Comparison of ENCODE assay signal across 31 cellular contexts in the genomic region with DNA sequence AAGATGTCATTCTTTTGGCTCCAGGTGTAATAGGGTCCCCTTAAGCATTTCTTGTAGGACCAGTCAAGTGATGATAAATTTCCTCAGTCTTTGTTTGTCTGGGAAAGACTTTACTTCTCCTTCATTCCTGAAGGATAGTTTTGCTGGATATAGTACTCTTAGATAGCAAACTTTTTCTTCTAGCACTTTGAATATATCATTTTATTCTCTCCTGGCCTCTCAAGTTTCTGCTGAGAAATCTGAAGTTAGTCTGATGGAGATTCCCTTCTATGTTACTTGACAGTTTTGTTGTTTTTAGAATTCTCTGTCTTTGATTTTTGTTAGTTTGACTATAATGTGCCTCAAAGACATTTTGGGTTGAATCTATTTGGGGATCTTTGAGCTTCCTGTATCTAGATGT.
DNase-seq lines count a peak whose midpoint lies in the region; ATAC-seq, FAIRE-seq and TF ChIP-seq lines count a peak whose summit lies in the region.
"Had no signal": no experiment of that assay in that cellular context is flagged by ENCODE, and none has a peak within 500 bp of the region (broad histone marks: within the 10 kb centered on the region; RNA-seq: fewer than 3 reads in every experiment).

No MANE protein-coding gene starts in this region.

- POLR2A ChIA-PET in HEK293 (lab: Yijun Ruan, JAX) (no interaction called here), K562 (lab: Yijun Ruan, JAX) (no interaction called here)

- TF ChIP-seq EP300 in K562 (IDR thresholded peaks at IDR 0.05; ENCODE audit: low read length) (no peak), ovary (IDR thresholded peaks at IDR 0.05) (no peak)

- H3K9me3 ChIP-seq in HEK293 (ENCODE audit: control insufficient read depth, insufficient read depth, low read depth, low read length) (no peaks in the 10 kb centered on the region), K562 (replicated peaks; ENCODE audit: control insufficient read depth, insufficient read depth, low read depth, low read length) (peaks cover 5% of the 10 kb centered on the region), ovary (no peaks in the 10 kb centered on the region)
- H3K9me3 ChIP-seq: BE2C had no signal

- H3K27ac ChIP-seq in HEK293 (ENCODE audit: extremely low read depth, low read depth, low read length) = no peak overlapping the region
- no peak overlapping the region for H3K27ac ChIP-seq in K562 (ENCODE audit: extremely low read depth, low read depth, low read length)
- no peak overlapping the region for H3K27ac ChIP-seq in ovary
- H3K27ac ChIP-seq: 22Rv1; A549; BLaER1; BLaER1 treated with 17β-estradiol and CSF1 and Interleukin-3, amounts not matched to agents 10 nM and 100 nM; C4-2B had no signal

- H3K27me3 ChIP-seq in K562 (ENCODE audit: control insufficient read depth in 2 of 2, insufficient read depth in 2 of 2, low read length in 2 of 2) = no peaks in the 10 kb centered on the region
- H3K27me3 ChIP-seq in ovary = no peaks in the 10 kb centered on the region
- H3K27me3 ChIP-seq: BE2C; BLaER1; BLaER1 treated with 17β-estradiol and CSF1 and Interleukin-3, amounts not matched to agents 10 nM and 100 nM had no signal

- CTCF ChIA-PET in HEK293 (lab: Yijun Ruan, JAX) (no interaction called here), K562 (lab: Yijun Ruan, JAX; ENCODE audit: low intra/inter-chr PET ratio) (no interaction called here)

- no peaks in the 10 kb centered on the region for H3K4me1 ChIP-seq in HEK293 (ENCODE audit: control insufficient read depth, insufficient read depth, low read length)
- no peaks in the 10 kb centered on the region for H3K4me1 ChIP-seq in K562 (replicated peaks in 1 of 2; ENCODE audit: control insufficient read depth in 2 of 2, insufficient read depth in 2 of 2, low read length in 2 of 2)
- H3K4me1 ChIP-seq in ovary (ENCODE audit: insufficient read depth) = no peaks in the 10 kb centered on the region
- H3K4me1 ChIP-seq: A549; BE2C; BLaER1; BLaER1 treated with 17β-estradiol and CSF1 and Interleukin-3, amounts not matched to agents 10 nM and 100 nM; Caco-2 had no signal

- no peak for FAIRE-seq in K562 (lab: Jason Lieb, UNC)
- FAIRE-seq: A204.1, A549, D721Med had no signal

- TF ChIP-seq POLR2A in K562 (conservative IDR thresholded peaks at IDR 0.05) (no peak), ovary (IDR thresholded peaks at IDR 0.05) (no peak)

- H3K79me2 ChIP-seq in K562 (ENCODE audit: control insufficient read depth, insufficient read depth, low read length) = no peaks in the 10 kb centered on the region

- H4K20me1 ChIP-seq in K562 (replicated peaks; ENCODE audit: control insufficient read depth, insufficient read depth, low read length) = no peaks in the 10 kb centered on the region
- H4K20me1 ChIP-seq: BLaER1; BLaER1 treated with 17β-estradiol and CSF1 and Interleukin-3, amounts not matched to agents 10 nM and 100 nM had no signal

- no peak for TF ChIP-seq CTCF in HEK293 (tag by site-specific recombination; IDR thresholded peaks at IDR 0.05)
- no peak for TF ChIP-seq CTCF in K562 (IDR thresholded peaks at IDR 0.05 in 2 of 3, conservative IDR thresholded peaks at IDR 0.05 in 1 of 3; ENCODE audit: insufficient read depth in 2 of 3, low read depth in 1 of 3, low read length in 3 of 3)
- TF ChIP-seq CTCF in ovary (IDR thresholded peaks at IDR 0.05) = no peak

- no TSS peak for BruUV-seq in K562 (replicated peaks; lab: Mats Ljungman, UMichigan)

- DNase-seq in K562 (ENCODE audit: extremely low read depth in 1 of 4, low spot score in 3 of 4) = no peak
- DNase-seq in SIG-M5 (lab: John Stamatoyannopoulos, UW) = no peak
- DNase-seq in ovary = no peak
- DNase-seq: 8988T; ACHN; AML-193; BE2C; C1 segment of cervical spinal cord; Caco-2; Calu3; CD4-positive, alpha-beta memory T cell; CD4-positive, alpha-beta T cell; CD4-positive, CD25-positive, alpha-beta regulatory T cell; CD8-positive, alpha-beta memory T cell; CD8-positive, alpha-beta T cell; COR-L47; DMS 273 treated with DMSO at 0.1 percent for 48 hours; DMS153; DMS53; DMS79; DMS79 treated with DMSO at 0.1 percent for 48 hours; DND-41; EL had no signal

- in situ Hi-C loops in K562 (cut with MboI) = no loop called here

- H3K4me2 ChIP-seq in K562 (ENCODE audit: insufficient read depth, low read length) = no peak overlapping the region
- H3K4me2 ChIP-seq: A549; BLaER1; BLaER1 treated with 17β-estradiol and CSF1 and Interleukin-3, amounts not matched to agents 10 nM and 100 nM had no signal

- H3K9me1 ChIP-seq in K562 (ENCODE audit: control insufficient read depth, insufficient read depth, low read length) = no peaks in the 10 kb centered on the region

- H3K36me3 ChIP-seq in HEK293 (ENCODE audit: control insufficient read depth in 2 of 2, insufficient read depth in 1 of 2, low read length in 2 of 2) = no peaks in the 10 kb centered on the region
- no peaks in the 10 kb centered on the region for H3K36me3 ChIP-seq in K562 (ENCODE audit: control insufficient read depth, insufficient read depth, low read length)
- no peaks in the 10 kb centered on the region for H3K36me3 ChIP-seq in ovary
- H3K36me3 ChIP-seq: BE2C; BLaER1; BLaER1 treated with 17β-estradiol and CSF1 and Interleukin-3, amounts not matched to agents 10 nM and 100 nM had no signal

- no peak overlapping the region for H3K9ac ChIP-seq in K562 (ENCODE audit: insufficient read depth in 1 of 2, low read depth in 2 of 2, low read length in 2 of 2)
- H3K9ac ChIP-seq: BLaER1; BLaER1 treated with 17β-estradiol and CSF1 and Interleukin-3, amounts not matched to agents 10 nM and 100 nM had no signal

- no peak for TF ChIP-seq RAD21 in K562 (CRISPR knock-in tag; conservative IDR thresholded peaks at IDR 0.05 in 1 of 2, IDR thresholded peaks at IDR 0.05 in 1 of 2)

- no peak overlapping the region for H3K4me3 ChIP-seq in HEK293 (ENCODE audit: low read depth, low read length)
- H3K4me3 ChIP-seq in K562 = no peak overlapping the region
- no peak overlapping the region for H3K4me3 ChIP-seq in ovary
- H3K4me3 ChIP-seq: A549; BLaER1; BLaER1 treated with 17β-estradiol and CSF1 and Interleukin-3, amounts not matched to agents 10 nM and 100 nM had no signal

- no peak overlapping the region for H2AFZ ChIP-seq in K562 (ENCODE audit: low read depth, low read length)

- ATAC-seq in K562 = no peak
- ATAC-seq: A549; CD8-positive, alpha-beta T cell had no signal

- intact Hi-C loops in K562 (cut with micrococcal nuclease) (no loop called here), ovary (cut with DNase I) (no loop called here)

TF ChIP-seq in HEK293, 187 proteins besides CTCF, POLR2A, EP300 and RAD21:
- TF ChIP-seq TRIM28 (IDR thresholded peaks at IDR 0.05; ENCODE audit: borderline replicate concordance, low read length) = peak; percentile 94
- TF ChIP-seq ZNF423 (tag by site-specific recombination; IDR thresholded peaks at IDR 0.05) = no peak
- TF ChIP-seq, protein P1, sequence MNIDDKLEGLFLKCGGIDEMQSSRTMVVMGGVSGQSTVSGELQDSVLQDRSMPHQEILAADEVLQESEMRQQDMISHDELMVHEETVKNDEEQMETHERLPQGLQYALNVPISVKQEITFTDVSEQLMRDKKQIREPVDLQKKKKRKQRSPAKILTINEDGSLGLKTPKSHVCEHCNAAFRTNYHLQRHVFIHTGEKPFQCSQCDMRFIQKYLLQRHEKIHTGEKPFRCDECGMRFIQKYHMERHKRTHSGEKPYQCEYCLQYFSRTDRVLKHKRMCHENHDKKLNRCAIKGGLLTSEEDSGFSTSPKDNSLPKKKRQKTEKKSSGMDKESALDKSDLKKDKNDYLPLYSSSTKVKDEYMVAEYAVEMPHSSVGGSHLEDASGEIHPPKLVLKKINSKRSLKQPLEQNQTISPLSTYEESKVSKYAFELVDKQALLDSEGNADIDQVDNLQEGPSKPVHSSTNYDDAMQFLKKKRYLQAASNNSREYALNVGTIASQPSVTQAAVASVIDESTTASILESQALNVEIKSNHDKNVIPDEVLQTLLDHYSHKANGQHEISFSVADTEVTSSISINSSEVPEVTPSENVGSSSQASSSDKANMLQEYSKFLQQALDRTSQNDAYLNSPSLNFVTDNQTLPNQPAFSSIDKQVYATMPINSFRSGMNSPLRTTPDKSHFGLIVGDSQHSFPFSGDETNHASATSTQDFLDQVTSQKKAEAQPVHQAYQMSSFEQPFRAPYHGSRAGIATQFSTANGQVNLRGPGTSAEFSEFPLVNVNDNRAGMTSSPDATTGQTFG (tag by site-specific recombination; IDR thresholded peaks at IDR 0.05; ENCODE audit: borderline replicate concordance) = no peak
- TF ChIP-seq MZF1 (tag by site-specific recombination; IDR thresholded peaks at IDR 0.05; ENCODE audit: borderline replicate concordance) = no peak
- TF ChIP-seq SETDB1 (IDR thresholded peaks at IDR 0.05; ENCODE audit: insufficient read length, low read length) = peak; percentile 96
- peak; percentile 96 for TF ChIP-seq ZNF791 (tag by site-specific recombination; IDR thresholded peaks at IDR 0.05)

TF ChIP-seq in K562, 482 proteins besides CTCF, POLR2A, EP300 and RAD21:
- TF ChIP-seq SRSF1 (IDR thresholded peaks at IDR 0.05; ENCODE audit: low read depth, low read length) (no peak), CBX5 (IDR thresholded peaks at IDR 0.05; ENCODE audit: borderline replicate concordance, low read depth) (0 out of 2 replicates have a peak, but pooled peaks have one; percentile 60), HSF4 (CRISPR knock-in tag; IDR thresholded peaks at IDR 0.05; ENCODE audit: borderline replicate concordance) (no peak), TRIM24 (IDR thresholded peaks at IDR 0.05) (peak; percentile 18 to 62; a peak in 2 of 4 replicates), ZFP1 (CRISPR knock-in tag; IDR thresholded peaks at IDR 0.05) (peak; percentile 76), CBX3 (IDR thresholded peaks at IDR 0.05; ENCODE audit: borderline replicate concordance in 1 of 2, low read length in 2 of 2) (peak in 1 of 2 experiments; percentile 88; a peak in 2 of 3 replicates), ZNF583 (CRISPR knock-in tag; IDR thresholded peaks at IDR 0.05) (peak; percentile 100), TRIM28 (IDR thresholded peaks at IDR 0.05) (peak; percentile 93), ZNF311 (CRISPR knock-in tag; IDR thresholded peaks at IDR 0.05) (no peak), FIP1L1 (IDR thresholded peaks at IDR 0.05; ENCODE audit: low read depth, low read length, poor library complexity, severe bottlenecking) (no peak), ZSCAN32 (CRISPR knock-in tag; IDR thresholded peaks at IDR 0.05) (no peak)
- TF ChIP-seq, protein P2, sequence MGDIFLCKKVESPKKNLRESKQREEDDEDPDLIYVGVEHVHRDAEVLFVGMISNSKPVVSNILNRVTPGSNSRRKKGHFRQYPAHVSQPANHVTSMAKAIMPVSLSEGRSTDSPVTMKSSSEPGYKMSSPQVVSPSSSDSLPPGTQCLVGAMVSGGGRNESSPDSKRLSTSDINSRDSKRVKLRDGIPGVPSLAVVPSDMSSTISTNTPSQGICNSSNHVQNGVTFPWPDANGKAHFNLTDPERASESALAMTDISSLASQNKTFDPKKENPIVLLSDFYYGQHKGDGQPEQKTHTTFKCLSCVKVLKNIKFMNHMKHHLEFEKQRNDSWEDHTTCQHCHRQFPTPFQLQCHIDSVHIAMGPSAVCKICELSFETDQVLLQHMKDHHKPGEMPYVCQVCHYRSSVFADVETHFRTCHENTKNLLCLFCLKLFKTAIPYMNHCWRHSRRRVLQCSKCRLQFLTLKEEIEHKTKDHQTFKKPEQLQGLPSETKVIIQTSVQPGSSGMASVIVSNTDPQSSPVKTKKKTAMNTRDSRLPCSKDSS (IDR thresholded peaks at IDR 0.05; ENCODE audit: low read depth, partially characterized antibody) = peak; percentile 54
